ENCODE assay signal across 8 cellular contexts in the genomic region with DNA sequence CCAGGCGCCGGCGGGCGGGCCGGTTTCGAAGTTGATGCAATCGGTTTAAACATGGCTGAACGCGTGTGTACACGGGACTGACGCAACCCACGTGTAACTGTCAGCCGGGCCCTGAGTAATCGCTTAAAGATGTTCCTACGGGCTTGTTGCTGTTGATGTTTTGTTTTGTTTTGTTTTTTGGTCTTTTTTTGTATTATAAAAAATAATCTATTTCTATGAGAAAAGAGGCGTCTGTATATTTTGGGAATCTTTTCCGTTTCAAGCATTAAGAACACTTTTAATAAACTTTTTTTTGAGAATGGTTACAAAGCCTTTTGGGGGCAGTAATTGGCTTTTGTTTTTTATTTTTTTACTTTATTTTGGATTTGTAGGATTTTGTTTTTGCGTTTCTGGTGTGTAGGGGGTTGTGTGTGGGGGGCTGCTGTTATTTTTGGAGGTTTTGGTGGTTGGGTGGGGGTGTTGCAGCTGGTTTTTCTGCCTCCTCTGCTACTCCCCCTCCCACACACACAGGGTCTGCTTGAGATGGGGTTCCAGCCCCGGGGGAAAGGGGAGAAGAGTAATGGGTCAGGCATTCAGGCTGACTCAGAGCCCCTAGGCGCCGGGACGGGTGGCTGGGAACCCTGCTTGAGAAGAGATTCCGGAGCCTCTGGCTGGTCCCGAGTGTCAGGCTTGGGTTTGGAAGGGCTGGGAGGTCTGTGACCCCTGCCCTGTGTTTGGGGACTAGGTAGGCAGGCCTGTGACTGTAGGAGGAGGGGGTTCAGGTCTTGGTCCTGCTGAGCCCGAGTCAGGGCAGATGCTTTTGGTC. TPM values are rescaled to one million over a fixed set of nuclear protein-coding genes. Genes with fewer than 3 reads are reported as not detected.
DNase-seq lines count a peak whose midpoint lies in the region; ATAC-seq and TF ChIP-seq lines count a peak whose summit lies in the region.

No MANE protein-coding gene starts in this region.

- intact Hi-C loops in dendritic cell treated with granulocyte-macrophage colony-stimulating factor and Interleukin-4, amounts not matched to agents 40 ng/mL and 50 ng/mL, for 4 days (cut with micrococcal nuclease): no loop called here
- intact Hi-C loops in right lobe of liver (cut with DNase I): loop anchor here (5.0 kb wide), 3 partner anchors 115 to 385 kb away; no protein-coding TSS in a partner anchor

- no peaks in the 10 kb centered on the region for H3K9me3 Mint-ChIP-seq in activated CD4-positive, alpha-beta T cell treated with anti-CD3 and anti-CD28 coated beads, Interleukin-2, amount 10 ng/mL, durations not matched to agents 7 days and 5 days
- H3K9me3 Mint-ChIP-seq in dendritic cell treated with granulocyte-macrophage colony-stimulating factor and Interleukin-4, amounts not matched to agents 40 ng/mL and 50 ng/mL, for 4 days: no peaks in the 10 kb centered on the region

- no peaks in the 10 kb centered on the region for H3K9me3 ChIP-seq in right lobe of liver

- H3K36me3 ChIP-seq in right lobe of liver: peaks cover 0 to 13% (median 7%) of the 10 kb centered on the region in 4 donors

- peak overlapping the region; percentile 98 for H3K27ac ChIP-seq in right lobe of liver

- peaks cover 31% of the 10 kb centered on the region for H3K4me1 Mint-ChIP-seq in activated CD4-positive, alpha-beta T cell treated with anti-CD3 and anti-CD28 coated beads, Interleukin-2, amount 10 ng/mL, durations not matched to agents 7 days and 5 days
- peaks cover 79% of the 10 kb centered on the region for H3K4me1 Mint-ChIP-seq in dendritic cell treated with granulocyte-macrophage colony-stimulating factor and Interleukin-4, amounts not matched to agents 40 ng/mL and 50 ng/mL, for 4 days (ENCODE audit: low read depth)

- no peak for TF ChIP-seq POLR2A in right lobe of liver (IDR thresholded peaks at IDR 0.05)

- peak overlapping the region; percentile 67 to 88 (median 85) for H3K4me3 ChIP-seq in right lobe of liver

- CTCF ChIA-PET in activated CD4-positive, alpha-beta T cell treated with anti-CD3 and anti-CD28 coated beads, Interleukin-2, amount 10 ng/mL, durations not matched to agents 7 days and 5 days (lab: Charles Lee): interaction anchor here (1.3 to 2.6 kb wide), 4 partner anchors 8 to 286 kb away, joined by 3 to 10 read pairs (median 8); no protein-coding TSS in a partner anchor

- peaks cover 21% of the 10 kb centered on the region for H3K36me3 Mint-ChIP-seq in activated CD4-positive, alpha-beta T cell treated with anti-CD3 and anti-CD28 coated beads, Interleukin-2, amount 10 ng/mL, durations not matched to agents 7 days and 5 days (ENCODE audit: low read depth)
- peaks cover 51% of the 10 kb centered on the region for H3K36me3 Mint-ChIP-seq in dendritic cell treated with granulocyte-macrophage colony-stimulating factor and Interleukin-4, amounts not matched to agents 40 ng/mL and 50 ng/mL, for 4 days (ENCODE audit: low read depth)

- POLR2A ChIA-PET in activated CD4-positive, alpha-beta T cell treated with anti-CD3 and anti-CD28 coated beads, Interleukin-2, amount 10 ng/mL, durations not matched to agents 7 days and 5 days (lab: Charles Lee): no interaction called here

- peak; percentile 63 for DNase-seq in DMS153 (lab: John Stamatoyannopoulos, UW)
- DNase-seq in NCI-H460 (ENCODE audit: extremely low read depth, low read depth): peak; percentile 95
- peak; percentile 87 for DNase-seq in activated CD4-positive, alpha-beta T cell treated with anti-CD3 and anti-CD28 coated beads, Interleukin-2, amount 10 ng/mL, durations not matched to agents 7 days and 5 days
- DNase-seq in right lobe of liver: peak; percentile 63 to 77 (median 74)
- DNase-seq in stimulated activated CD4-positive, alpha-beta T cell treated with anti-CD3 and anti-CD28 coated beads, TNF-alpha, amount 100 ng/mL, for 1 hour (ENCODE audit: low read depth in 3 of 3, low spot score in 1 of 3): peak; percentile 37 to 69 (median 49)

- H3K27ac Mint-ChIP-seq in activated CD4-positive, alpha-beta T cell treated with anti-CD3 and anti-CD28 coated beads, Interleukin-2, amount 10 ng/mL, durations not matched to agents 7 days and 5 days: peak overlapping the region; percentile 99
- peak overlapping the region; percentile 88 for H3K27ac Mint-ChIP-seq in dendritic cell treated with granulocyte-macrophage colony-stimulating factor and Interleukin-4, amounts not matched to agents 40 ng/mL and 50 ng/mL, for 4 days

- H3K4me3 Mint-ChIP-seq in activated CD4-positive, alpha-beta T cell treated with anti-CD3 and anti-CD28 coated beads, Interleukin-2, amount 10 ng/mL, durations not matched to agents 7 days and 5 days: peak overlapping the region; percentile 96
- peak overlapping the region; percentile 96 for H3K4me3 Mint-ChIP-seq in dendritic cell treated with granulocyte-macrophage colony-stimulating factor and Interleukin-4, amounts not matched to agents 40 ng/mL and 50 ng/mL, for 4 days

- peak; percentile 26 for ATAC-seq in HG03039 (IDR thresholded peaks at IDR 0.05; ENCODE audit: unreplicated experiment)
- ATAC-seq in right lobe of liver: no peak
- ATAC-seq in GM19395 (IDR thresholded peaks at IDR 0.05; ENCODE audit: unreplicated experiment): no peak

- H3K27me3 Mint-ChIP-seq in activated CD4-positive, alpha-beta T cell treated with anti-CD3 and anti-CD28 coated beads, Interleukin-2, amount 10 ng/mL, durations not matched to agents 7 days and 5 days: no peaks in the 10 kb centered on the region
- H3K27me3 Mint-ChIP-seq in dendritic cell treated with granulocyte-macrophage colony-stimulating factor and Interleukin-4, amounts not matched to agents 40 ng/mL and 50 ng/mL, for 4 days: no peaks in the 10 kb centered on the region

- no peaks in the 10 kb centered on the region for H3K27me3 ChIP-seq in right lobe of liver

- peaks cover 0 to 21% (median 9%) of the 10 kb centered on the region in 4 donors for H3K4me1 ChIP-seq in right lobe of liver

- no peak for TF ChIP-seq CTCF in right lobe of liver (IDR thresholded peaks at IDR 0.05)

- under 1% methylated on average over 24 of the region's 25 CpGs for WGBS in right lobe of liver (ENCODE audit: insufficient coverage, low coverage, low lambda C conversion rate, missing lambda C conversion rate)

RNA-seq across cellular contexts. Expression of a gene that starts 1.9 kb away (rescaled TPM):
- total RNA-seq in NCI-H460 (2014; rRNA removed; shearing (Covaris generic)): 109 and 147 TPM in 2 replicates
- polyA plus RNA-seq in NCI-H460 (2014; cell fraction: nucleus; rRNA removed): 51.3 and 83.7 TPM in 2 replicates
- total RNA-seq in activated CD4-positive, alpha-beta T cell treated with anti-CD3 and anti-CD28 coated beads, Interleukin-2, amount 10 ng/mL, durations not matched to agents 7 days and 5 days: 10 to 100 TPM; 17.9 to 24.1 TPM
- 100 to 1,000 TPM; 130 to 182 (median 152) TPM for total RNA-seq in right lobe of liver

RNA-seq across cellular contexts. Expression of a gene that starts 39.0 kb away (rescaled TPM):
- total RNA-seq in NCI-H460 (2014; rRNA removed; shearing (Covaris generic)): 40.0 and 47.3 TPM in 2 replicates
- polyA plus RNA-seq in NCI-H460 (2014; cell fraction: nucleus; rRNA removed): 21.0 and 21.8 TPM in 2 replicates
- total RNA-seq in activated CD4-positive, alpha-beta T cell treated with anti-CD3 and anti-CD28 coated beads, Interleukin-2, amount 10 ng/mL, durations not matched to agents 7 days and 5 days: 10 to 100 TPM; 27.9 to 31.3 TPM
- 10 to 100 TPM in 5 of 6 experiments, 1 to 10 TPM in 1; 6.9 to 25.3 (median 13.7) TPM for total RNA-seq in right lobe of liver
